ENCODE assay signal across 1 cellular context in genomic region chr16:73371584-73372319, GRCh38.
TF ChIP-seq lines count a peak whose summit lies in the region.

No MANE protein-coding gene starts in this region.

TF ChIP-seq in H1, 55 proteins besides CTCF, POLR2A, EP300 and RAD21 (continued from another document):
- TF ChIP-seq, protein P1, sequence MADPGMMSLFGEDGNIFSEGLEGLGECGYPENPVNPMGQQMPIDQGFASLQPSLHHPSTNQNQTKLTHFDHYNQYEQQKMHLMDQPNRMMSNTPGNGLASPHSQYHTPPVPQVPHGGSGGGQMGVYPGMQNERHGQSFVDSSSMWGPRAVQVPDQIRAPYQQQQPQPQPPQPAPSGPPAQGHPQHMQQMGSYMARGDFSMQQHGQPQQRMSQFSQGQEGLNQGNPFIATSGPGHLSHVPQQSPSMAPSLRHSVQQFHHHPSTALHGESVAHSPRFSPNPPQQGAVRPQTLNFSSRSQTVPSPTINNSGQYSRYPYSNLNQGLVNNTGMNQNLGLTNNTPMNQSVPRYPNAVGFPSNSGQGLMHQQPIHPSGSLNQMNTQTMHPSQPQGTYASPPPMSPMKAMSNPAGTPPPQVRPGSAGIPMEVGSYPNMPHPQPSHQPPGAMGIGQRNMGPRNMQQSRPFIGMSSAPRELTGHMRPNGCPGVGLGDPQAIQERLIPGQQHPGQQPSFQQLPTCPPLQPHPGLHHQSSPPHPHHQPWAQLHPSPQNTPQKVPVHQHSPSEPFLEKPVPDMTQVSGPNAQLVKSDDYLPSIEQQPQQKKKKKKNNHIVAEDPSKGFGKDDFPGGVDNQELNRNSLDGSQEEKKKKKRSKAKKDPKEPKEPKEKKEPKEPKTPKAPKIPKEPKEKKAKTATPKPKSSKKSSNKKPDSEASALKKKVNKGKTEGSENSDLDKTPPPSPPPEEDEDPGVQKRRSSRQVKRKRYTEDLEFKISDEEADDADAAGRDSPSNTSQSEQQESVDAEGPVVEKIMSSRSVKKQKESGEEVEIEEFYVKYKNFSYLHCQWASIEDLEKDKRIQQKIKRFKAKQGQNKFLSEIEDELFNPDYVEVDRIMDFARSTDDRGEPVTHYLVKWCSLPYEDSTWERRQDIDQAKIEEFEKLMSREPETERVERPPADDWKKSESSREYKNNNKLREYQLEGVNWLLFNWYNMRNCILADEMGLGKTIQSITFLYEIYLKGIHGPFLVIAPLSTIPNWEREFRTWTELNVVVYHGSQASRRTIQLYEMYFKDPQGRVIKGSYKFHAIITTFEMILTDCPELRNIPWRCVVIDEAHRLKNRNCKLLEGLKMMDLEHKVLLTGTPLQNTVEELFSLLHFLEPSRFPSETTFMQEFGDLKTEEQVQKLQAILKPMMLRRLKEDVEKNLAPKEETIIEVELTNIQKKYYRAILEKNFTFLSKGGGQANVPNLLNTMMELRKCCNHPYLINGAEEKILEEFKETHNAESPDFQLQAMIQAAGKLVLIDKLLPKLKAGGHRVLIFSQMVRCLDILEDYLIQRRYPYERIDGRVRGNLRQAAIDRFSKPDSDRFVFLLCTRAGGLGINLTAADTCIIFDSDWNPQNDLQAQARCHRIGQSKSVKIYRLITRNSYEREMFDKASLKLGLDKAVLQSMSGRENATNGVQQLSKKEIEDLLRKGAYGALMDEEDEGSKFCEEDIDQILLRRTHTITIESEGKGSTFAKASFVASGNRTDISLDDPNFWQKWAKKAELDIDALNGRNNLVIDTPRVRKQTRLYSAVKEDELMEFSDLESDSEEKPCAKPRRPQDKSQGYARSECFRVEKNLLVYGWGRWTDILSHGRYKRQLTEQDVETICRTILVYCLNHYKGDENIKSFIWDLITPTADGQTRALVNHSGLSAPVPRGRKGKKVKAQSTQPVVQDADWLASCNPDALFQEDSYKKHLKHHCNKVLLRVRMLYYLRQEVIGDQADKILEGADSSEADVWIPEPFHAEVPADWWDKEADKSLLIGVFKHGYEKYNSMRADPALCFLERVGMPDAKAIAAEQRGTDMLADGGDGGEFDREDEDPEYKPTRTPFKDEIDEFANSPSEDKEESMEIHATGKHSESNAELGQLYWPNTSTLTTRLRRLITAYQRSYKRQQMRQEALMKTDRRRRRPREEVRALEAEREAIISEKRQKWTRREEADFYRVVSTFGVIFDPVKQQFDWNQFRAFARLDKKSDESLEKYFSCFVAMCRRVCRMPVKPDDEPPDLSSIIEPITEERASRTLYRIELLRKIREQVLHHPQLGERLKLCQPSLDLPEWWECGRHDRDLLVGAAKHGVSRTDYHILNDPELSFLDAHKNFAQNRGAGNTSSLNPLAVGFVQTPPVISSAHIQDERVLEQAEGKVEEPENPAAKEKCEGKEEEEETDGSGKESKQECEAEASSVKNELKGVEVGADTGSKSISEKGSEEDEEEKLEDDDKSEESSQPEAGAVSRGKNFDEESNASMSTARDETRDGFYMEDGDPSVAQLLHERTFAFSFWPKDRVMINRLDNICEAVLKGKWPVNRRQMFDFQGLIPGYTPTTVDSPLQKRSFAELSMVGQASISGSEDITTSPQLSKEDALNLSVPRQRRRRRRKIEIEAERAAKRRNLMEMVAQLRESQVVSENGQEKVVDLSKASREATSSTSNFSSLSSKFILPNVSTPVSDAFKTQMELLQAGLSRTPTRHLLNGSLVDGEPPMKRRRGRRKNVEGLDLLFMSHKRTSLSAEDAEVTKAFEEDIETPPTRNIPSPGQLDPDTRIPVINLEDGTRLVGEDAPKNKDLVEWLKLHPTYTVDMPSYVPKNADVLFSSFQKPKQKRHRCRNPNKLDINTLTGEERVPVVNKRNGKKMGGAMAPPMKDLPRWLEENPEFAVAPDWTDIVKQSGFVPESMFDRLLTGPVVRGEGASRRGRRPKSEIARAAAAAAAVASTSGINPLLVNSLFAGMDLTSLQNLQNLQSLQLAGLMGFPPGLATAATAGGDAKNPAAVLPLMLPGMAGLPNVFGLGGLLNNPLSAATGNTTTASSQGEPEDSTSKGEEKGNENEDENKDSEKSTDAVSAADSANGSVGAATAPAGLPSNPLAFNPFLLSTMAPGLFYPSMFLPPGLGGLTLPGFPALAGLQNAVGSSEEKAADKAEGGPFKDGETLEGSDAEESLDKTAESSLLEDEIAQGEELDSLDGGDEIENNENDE (IDR thresholded peaks at IDR 0.05; ENCODE audit: insufficient replicate concordance, low read length): no peak
- TF ChIP-seq SP4 (IDR thresholded peaks at IDR 0.05; ENCODE audit: low read length): no peak
